Comparison of ENCODE assay signal across 1 cellular context in genomic region chr17:40075216-40076100, GRCh38.
TF ChIP-seq lines count a peak whose summit lies in the region.

No MANE protein-coding gene starts in this region.

TF ChIP-seq in GM12878, 131 proteins besides CTCF, POLR2A, EP300 and RAD21:
- TF ChIP-seq IKZF1 (conservative IDR thresholded peaks at IDR 0.05) (peak; percentile 43; the same call in 1 of the 2 replicates), PAX5 (IDR thresholded peaks at IDR 0.05; ENCODE audit: borderline replicate concordance, low read depth, low read length) (peak; percentile 8; the same call in 1 of the 2 replicates), MYC (IDR thresholded peaks at IDR 0.05; ENCODE audit: insufficient read depth, insufficient read length, insufficient replicate concordance, low read length, severe bottlenecking) (no peak), NR2F1 (conservative IDR thresholded peaks at IDR 0.05) (peak; percentile 32; the same call in 1 of the 2 replicates), JUND (IDR thresholded peaks at IDR 0.05; ENCODE audit: low read depth, low read length) (no peak), POU2F2 (IDR thresholded peaks at IDR 0.05; ENCODE audit: borderline replicate concordance, low read depth, low read length) (no peak), CHD2 (IDR thresholded peaks at IDR 0.05; ENCODE audit: borderline replicate concordance, low read depth, low read length) (peak; percentile 97), BHLHE40 (IDR thresholded peaks at IDR 0.05; ENCODE audit: borderline replicate concordance in 1 of 2, low read depth in 2 of 2, low read length in 1 of 2) (peak; percentile 18 to 39; a peak in 2 of 4 replicates), POLR2AphosphoS2 (IDR thresholded peaks at IDR 0.05; ENCODE audit: low read depth, low read length) (no peak), KDM1A (IDR thresholded peaks at IDR 0.05; ENCODE audit: borderline replicate concordance) (no peak), HCFC1 (IDR thresholded peaks at IDR 0.05; ENCODE audit: low read length) (peak; percentile 43), SMAD5 (IDR thresholded peaks at IDR 0.05; ENCODE audit: low read depth) (no peak), SMARCA5 (IDR thresholded peaks at IDR 0.05) (0 out of 2 replicates have a peak, but pooled peaks have one; percentile 39), STAT1 (conservative IDR thresholded peaks at IDR 0.05) (no peak), ZNF24 (IDR thresholded peaks at IDR 0.05) (no peak), FOXM1 (IDR thresholded peaks at IDR 0.05; ENCODE audit: low read depth, low read length) (peak; percentile 59), ZBTB33 (IDR thresholded peaks at IDR 0.05) (peak; percentile 92), DPF2 (IDR thresholded peaks at IDR 0.05) (no peak), ESRRA (IDR thresholded peaks at IDR 0.05; ENCODE audit: low read length) (no peak), TBL1XR1 (IDR thresholded peaks at IDR 0.05; ENCODE audit: low read depth, low read length) (peak; percentile 92), ZNF274 (IDR thresholded peaks at IDR 0.05; ENCODE audit: insufficient read depth, insufficient read length) (no peak), E2F8 (IDR thresholded peaks at IDR 0.05; ENCODE audit: low read depth, partially characterized antibody) (no peak), BMI1 (IDR thresholded peaks at IDR 0.05; ENCODE audit: borderline replicate concordance) (no peak), HDAC6 (IDR thresholded peaks at IDR 0.05; ENCODE audit: unreplicated experiment) (no peak), NBN (IDR thresholded peaks at IDR 0.05) (peak; percentile 76), NR2C2 (IDR thresholded peaks at IDR 0.05; ENCODE audit: borderline replicate concordance, control insufficient read depth, insufficient read length, low read depth) (no peak), CREB1 (IDR thresholded peaks at IDR 0.05; ENCODE audit: low read depth) (peak; percentile 40; the same call in 1 of the 2 replicates), SREBF1 (IDR thresholded peaks at IDR 0.05; ENCODE audit: low read length) (0 out of 2 replicates have a peak, but pooled peaks have one; percentile 24), HDGF (IDR thresholded peaks at IDR 0.05) (no peak), RB1 (IDR thresholded peaks at IDR 0.05; ENCODE audit: borderline replicate concordance) (peak; percentile 43; the same call in 1 of the 2 replicates), STAT3 (IDR thresholded peaks at IDR 0.05; ENCODE audit: low read depth, low read length) (no peak), SMC3 (IDR thresholded peaks at IDR 0.05; ENCODE audit: borderline replicate concordance, low read length) (peak; percentile 69), ZNF217 (IDR thresholded peaks at IDR 0.05) (no peak), GATAD2B (conservative IDR thresholded peaks at IDR 0.05; ENCODE audit: low read depth) (0 out of 2 replicates have a peak, but pooled peaks have one; percentile 62), MTA2 (IDR thresholded peaks at IDR 0.05; ENCODE audit: low read depth) (peak; percentile 52; the same call in 1 of the 2 replicates), IKZF2 (IDR thresholded peaks at IDR 0.05) (peak in 1 of 2 experiments; percentile 35; a peak in 1 of 4 replicates), SPI1 (IDR thresholded peaks at IDR 0.05; ENCODE audit: borderline replicate concordance, insufficient read depth, low read depth, low read length) (no peak), SIX5 (IDR thresholded peaks at IDR 0.05; ENCODE audit: low read depth, low read length, severe bottlenecking) (no peak), TARDBP (IDR thresholded peaks at IDR 0.05; ENCODE audit: borderline replicate concordance) (peak; percentile 78), REST (IDR thresholded peaks at IDR 0.05; ENCODE audit: low read depth, low read length) (no peak), ZNF592 (IDR thresholded peaks at IDR 0.05) (no peak), IRF4 (IDR thresholded peaks at IDR 0.05; ENCODE audit: low read depth, low read length) (no peak), ASH2L (IDR thresholded peaks at IDR 0.05; ENCODE audit: borderline replicate concordance, low read depth) (no peak), ZBTB40 (IDR thresholded peaks at IDR 0.05; ENCODE audit: borderline replicate concordance) (no peak), RBBP5 (conservative IDR thresholded peaks at IDR 0.05) (no peak), RUNX3 (IDR thresholded peaks at IDR 0.05; ENCODE audit: low read length) (peak; percentile 63), YY1 (IDR thresholded peaks at IDR 0.05; ENCODE audit: low read depth, low read length) (peak; percentile 74), CHD4 (IDR thresholded peaks at IDR 0.05) (no peak), FOS (IDR thresholded peaks at IDR 0.05; ENCODE audit: borderline replicate concordance, extremely low read depth, insufficient read length) (no peak), IRF5 (IDR thresholded peaks at IDR 0.05; ENCODE audit: borderline replicate concordance) (no peak), RELA (IDR thresholded peaks at IDR 0.05; ENCODE audit: borderline replicate concordance, partially characterized antibody) (no peak), MTA3 (IDR thresholded peaks at IDR 0.05; ENCODE audit: borderline replicate concordance, low read length) (no peak), BRCA1 (IDR thresholded peaks at IDR 0.05; ENCODE audit: low read depth, low read length) (no peak), TCF12 (IDR thresholded peaks at IDR 0.05; ENCODE audit: low read depth, low read length) (peak; percentile 89)
